9 cellular contexts compared by ENCODE assay signal in the genomic region with DNA sequence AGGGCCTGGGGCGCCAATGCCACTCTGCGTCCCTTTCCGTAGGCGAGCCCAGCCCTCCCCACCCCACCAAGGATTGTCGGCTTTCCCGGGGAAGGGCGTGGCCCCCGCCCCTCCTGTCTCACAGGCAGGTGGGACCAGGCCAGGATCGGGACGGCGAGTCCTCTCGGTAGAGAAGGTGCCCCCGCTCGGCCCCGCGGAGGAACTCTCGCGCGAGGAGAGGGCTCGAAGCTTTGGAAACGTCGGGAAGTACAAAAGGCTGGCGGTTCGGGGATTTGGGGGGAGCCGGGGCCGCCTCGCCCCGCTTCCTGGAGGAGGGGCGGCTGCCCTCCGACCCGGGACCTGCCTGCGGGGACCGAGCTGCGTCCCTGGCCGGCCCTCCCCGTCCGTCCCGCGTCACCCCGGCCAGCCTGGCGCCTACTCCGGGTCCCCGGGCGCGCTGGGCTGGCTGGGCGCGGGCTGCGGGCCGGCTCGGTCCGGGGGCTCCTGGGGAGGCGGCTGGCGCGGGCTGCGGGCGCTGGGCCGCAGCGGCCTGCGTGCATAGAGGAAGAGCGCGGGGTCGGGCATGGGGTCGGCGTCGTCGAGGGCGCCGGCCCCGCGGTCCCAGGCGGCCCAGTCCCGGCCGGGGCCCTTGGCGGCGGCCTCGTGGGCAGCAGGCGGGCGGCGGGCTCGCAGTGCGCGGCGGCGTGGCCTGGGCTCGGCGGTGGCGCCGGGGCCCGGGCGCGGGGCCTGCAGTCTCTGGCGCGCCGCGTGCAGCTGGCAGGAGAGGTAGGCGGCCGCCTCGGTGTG. TPM values are rescaled to one million over a fixed set of nuclear protein-coding genes. Genes with fewer than 3 reads are reported as not detected.
DNase-seq lines count a peak whose midpoint lies in the region; ATAC-seq, FAIRE-seq and TF ChIP-seq lines count a peak whose summit lies in the region.
"Had no signal": no experiment of that assay in that cellular context is flagged by ENCODE, and none has a peak within 500 bp of the region (broad histone marks: within the 10 kb centered on the region; RNA-seq: fewer than 3 reads in every experiment).

No MANE protein-coding gene starts in this region.

- no peak overlapping the region for H2AFZ ChIP-seq in HCT116 (ENCODE audit: low read depth, low read length, poor library complexity, severe bottlenecking)
- H2AFZ ChIP-seq in mammary epithelial cell (ENCODE audit: low read depth, low read length) = peak overlapping the region; percentile 39

- intact Hi-C loops in HCT116 (cut with micrococcal nuclease) = no loop called here
- intact Hi-C loops in mammary epithelial cell (cut with micrococcal nuclease) = no loop called here
- intact Hi-C loops in kidney (cut with DNase I) = no loop called here
- intact Hi-C loops in spleen (cut with DNase I; ENCODE audit: low total_unique reads) = no loop called here

- TF ChIP-seq RAD21 in HCT116 (IDR thresholded peaks at IDR 0.05; ENCODE audit: low read depth) = no peak

- FAIRE-seq in kidney (lab: Jason Lieb, UNC) = no peak

- H3K79me2 ChIP-seq in HCT116 (ENCODE audit: insufficient read depth, low read length) (no peaks in the 10 kb centered on the region), mammary epithelial cell (ENCODE audit: insufficient read depth, low read length) (no peaks in the 10 kb centered on the region)

- no peaks in the 10 kb centered on the region for H4K20me1 ChIP-seq in HCT116 (ENCODE audit: insufficient read depth)
- no peaks in the 10 kb centered on the region for H4K20me1 ChIP-seq in mammary epithelial cell (ENCODE audit: insufficient read depth, low read length)

- TF ChIP-seq POLR2A in HCT116 (IDR thresholded peaks at IDR 0.05; ENCODE audit: borderline replicate concordance, extremely low read depth, insufficient read depth, insufficient read length) (peak; percentile 27), spleen (IDR thresholded peaks at IDR 0.05) (no peak)

- H3K9me2 ChIP-seq in HCT116 (ENCODE audit: insufficient read depth) = no peaks in the 10 kb centered on the region

- H3K27me3 ChIP-seq in HCT116 (ENCODE audit: insufficient read depth, low read length) = no peaks in the 10 kb centered on the region
- H3K27me3 ChIP-seq in mammary epithelial cell (ENCODE audit: insufficient read depth, low read length) = peaks cover 8% of the 10 kb centered on the region
- H3K27me3 ChIP-seq in spleen (replicated peaks in 1 of 7) = peaks cover 0 to 64% (median 28%) of the 10 kb centered on the region in 7 donors

- peak overlapping the region; percentile 65 for H3K4me2 ChIP-seq in HCT116 (ENCODE audit: low read length)
- peak overlapping the region; percentile 75 for H3K4me2 ChIP-seq in mammary epithelial cell (ENCODE audit: insufficient read depth, low read depth, low read length)

- DNase-seq in HCT116 (ENCODE audit: low read depth, low spot score) = no peak
- DNase-seq in mammary epithelial cell = no peak
- peak; percentile 88 for DNase-seq in kidney
- no peak for DNase-seq in spleen
- no peak for DNase-seq in activated gamma-delta T cell treated with Interleukin-2 at 50 U/mL for 16 hours
- no peak for DNase-seq in AG08396 (ENCODE audit: low spot score)
- DNase-seq in Kasumi-1 (lab: John Stamatoyannopoulos, UW) = no peak
- DNase-seq: NCI-H2171 treated with DMSO at 0.1 percent for 48 hours had no signal

- peak; percentile 59 for ATAC-seq in HCT116
- no peak for ATAC-seq in HG03469 (IDR thresholded peaks at IDR 0.05; ENCODE audit: unreplicated experiment)

- H3K36me3 ChIP-seq in HCT116 (ENCODE audit: control insufficient read depth in 1 of 2, insufficient read depth in 2 of 2, low read length in 2 of 2) (no peaks in the 10 kb centered on the region), mammary epithelial cell (ENCODE audit: insufficient read depth, low read length) (no peaks in the 10 kb centered on the region), kidney (ENCODE audit: control insufficient read depth in 1 of 2, insufficient read depth in 2 of 2, low read length in 2 of 2) (no peaks in the 10 kb centered on the region), spleen (no peaks in the 10 kb centered on the region)

- RAD21 ChIA-PET in HCT116 (lab: Charles Lee; ENCODE audit: low non-redundant PET in 1 of 2, low total read pairs in 2 of 2, uncharacterized antibody in 2 of 2, unreplicated experiment in 2 of 2) = interaction anchor here in 1 of 2 experiments (0.6 kb wide), 1 partner anchor 308 kb away, joined by 6 read pairs; no protein-coding TSS in a partner anchor

- 13% methylated on average over 8 of the region's 98 CpGs for WGBS in mammary epithelial cell (ENCODE audit: low coverage, missing lambda C conversion rate)
- WGBS in spleen, 5 donors = 2 to 4% (median 4%) methylated on average over 72 to 98 of the region's 98 CpGs; no CpG with 5 or more reads in 2 of the 5 donors

- dilution Hi-C loops in mammary epithelial cell (cut with HindIII; ENCODE audit: low sequenced_read_pairs) = no loop called here

- TF ChIP-seq CTCF in HCT116 (IDR thresholded peaks at IDR 0.05 in 2 of 3, conservative IDR thresholded peaks at IDR 0.05 in 1 of 3; ENCODE audit: borderline replicate concordance in 1 of 3, insufficient read depth in 1 of 3, low read depth in 2 of 3, low read length in 2 of 3) (no peak), mammary epithelial cell (conservative IDR thresholded peaks at IDR 0.05 in 1 of 2, IDR thresholded peaks at IDR 0.05 in 1 of 2; ENCODE audit: extremely low read depth in 1 of 2, insufficient read depth in 1 of 2, low read depth in 1 of 2, low read length in 2 of 2) (no peak), kidney (IDR thresholded peaks at IDR 0.05; ENCODE audit: borderline replicate concordance, extremely low read depth, insufficient read depth) (no peak), spleen (IDR thresholded peaks at IDR 0.05 in 8 of 11, conservative IDR thresholded peaks at IDR 0.05 in 3 of 11) (no peak)

- BruUV-seq in HCT116 (replicated peaks; lab: Mats Ljungman, UMichigan) (no TSS peak), mammary epithelial cell (replicated peaks; lab: Mats Ljungman, UMichigan) (no TSS peak)

- H3K4me3 ChIP-seq in HCT116 (replicated peaks in 1 of 2; ENCODE audit: low read depth in 1 of 2, low read length in 2 of 2) = peak overlapping the region; percentile 37 to 47
- no peak overlapping the region for H3K4me3 ChIP-seq in mammary epithelial cell (replicated peaks in 1 of 3; ENCODE audit: insufficient read depth in 1 of 3, low read depth in 2 of 3, low read length in 3 of 3)
- no peak overlapping the region for H3K4me3 ChIP-seq in kidney (ENCODE audit: low read length in 2 of 2)
- peak overlapping the region; percentile 12 to 68 (median 30) for H3K4me3 ChIP-seq in spleen

- peak overlapping the region; percentile 85 for H3K27ac ChIP-seq in HCT116 (ENCODE audit: low read depth, low read length)
- H3K27ac ChIP-seq in mammary epithelial cell (ENCODE audit: insufficient read depth, low read depth, low read length) = no peak overlapping the region
- no peak overlapping the region for H3K27ac ChIP-seq in kidney (ENCODE audit: low read depth in 2 of 2, low read length in 2 of 2)
- H3K27ac ChIP-seq in spleen = peak overlapping the region in 2 of 8 donors; percentile 24 to 37

- H3K9me3 ChIP-seq in HCT116 (ENCODE audit: control insufficient read depth in 1 of 2, insufficient read depth in 1 of 2, low read depth in 1 of 2, low read length in 2 of 2) = no peaks in the 10 kb centered on the region
- no peaks in the 10 kb centered on the region for H3K9me3 ChIP-seq in mammary epithelial cell (replicated peaks; ENCODE audit: insufficient read depth, low read length)
- H3K9me3 ChIP-seq in kidney (ENCODE audit: control insufficient read depth in 1 of 2, low read length in 2 of 2) = no peaks in the 10 kb centered on the region
- H3K9me3 ChIP-seq in spleen = no peaks in the 10 kb centered on the region

- H3K9ac ChIP-seq in HCT116 (ENCODE audit: low read length) (peak overlapping the region; percentile 50), mammary epithelial cell (ENCODE audit: insufficient read depth, low read length) (no peak overlapping the region), kidney (ENCODE audit: low read length in 2 of 2) (no peak overlapping the region)

- H3K4me1 ChIP-seq in HCT116 (ENCODE audit: control insufficient read depth in 1 of 2, insufficient read depth in 2 of 2, low read length in 2 of 2) = peaks cover 4 to 31% of the 10 kb centered on the region in 2 experiments; a peak in 3 of 4 replicates
- H3K4me1 ChIP-seq in mammary epithelial cell (ENCODE audit: insufficient read depth, low read length) = no peaks in the 10 kb centered on the region
- no peaks in the 10 kb centered on the region for H3K4me1 ChIP-seq in kidney (ENCODE audit: control insufficient read depth in 1 of 2, insufficient read depth in 1 of 2, low read depth in 1 of 2, low read length in 2 of 2)
- H3K4me1 ChIP-seq in spleen = peaks cover 0 to 20% (median 13%) of the 10 kb centered on the region in 6 donors

- CTCF ChIA-PET in HCT116 (lab: Charles Lee) = interaction anchor here (0.5 to 1.5 kb wide), 3 partner anchors 14 to 340 kb away, joined by 3 to 4 read pairs (median 3); no protein-coding TSS in a partner anchor
- CTCF ChIA-PET in mammary epithelial cell (lab: Charles Lee; ENCODE audit: low non-redundant PET) = no interaction called here

- POLR2A ChIA-PET in HCT116 (lab: Charles Lee) = interaction anchor here (0.7 to 1.4 kb wide), 5 partner anchors 11 to 317 kb away, joined by 3 read pairs; no protein-coding TSS in a partner anchor

- in situ Hi-C loops in mammary epithelial cell (cut with MboI; ENCODE audit: low sequenced_read_pairs in 2 of 2) = no loop called here

TF ChIP-seq in HCT116, 20 proteins besides CTCF, POLR2A, EP300 and RAD21 (continues in another document):
- TF ChIP-seq TCF7L2 (IDR thresholded peaks at IDR 0.05; ENCODE audit: borderline replicate concordance, extremely low read depth, insufficient read depth, insufficient read length) (peak; percentile 84), EZH2phosphoT487 (IDR thresholded peaks at IDR 0.05; ENCODE audit: borderline replicate concordance) (no peak), ZNF274 (IDR thresholded peaks at IDR 0.05; ENCODE audit: low read depth, low read length) (no peak), SIN3A (IDR thresholded peaks at IDR 0.05; ENCODE audit: low read depth) (no peak), POLR2AphosphoS5 (IDR thresholded peaks at IDR 0.05; ENCODE audit: low read depth, low read length) (0 out of 2 replicates have a peak, but pooled peaks have one; percentile 38)

RNA-seq across cellular contexts. Expression of gene CLUH, which starts 12.6 kb away (rescaled TPM):
- 175 TPM for total RNA-seq in HCT116 (2021; ENCODE audit: unreplicated experiment)
- 66.9 and 80.7 TPM in 2 replicates for polyA plus RNA-seq in HCT116 (2012)
- 10 to 100 TPM; 64.2 to 97.0 TPM for total RNA-seq in mammary epithelial cell
- polyA plus RNA-seq in mammary epithelial cell = 55.9 TPM
- polyA minus RNA-seq in mammary epithelial cell = 36.9 TPM
- 93.1 TPM for total RNA-seq in kidney
- polyA plus RNA-seq in kidney (ENCODE audit: insufficient read depth, low read depth, low replicate concordance) = 49.5 TPM
- total RNA-seq in spleen = 10 to 100 TPM; 37.9 to 82.6 (median 51.1) TPM
- polyA plus RNA-seq in spleen = 10 to 100 TPM; 14.3 to 48.7 (median 26.5) TPM

RNA-seq across cellular contexts. Expression of gene CCDC92B, which starts 25.3 kb away (rescaled TPM):
- total RNA-seq in HCT116 (2021; ENCODE audit: unreplicated experiment) (0.17 TPM), mammary epithelial cell (under 1 TPM in 1 of 2 donors, not detected in 1; 0.09 TPM), kidney (1.0 TPM), spleen (under 1 TPM in 4 of 7 donors, not detected in 3; 0.14 to 0.26 (median 0.22) TPM)
- polyA plus RNA-seq in HCT116 (2012) = 0.02 and 0.10 TPM in 2 replicates
- polyA plus RNA-seq in mammary epithelial cell (0.02 TPM), kidney (ENCODE audit: insufficient read depth, low read depth, low replicate concordance) (0.11 TPM), spleen (under 1 TPM; 0.03 to 0.20 (median 0.06) TPM)
- polyA minus RNA-seq in mammary epithelial cell = not detected

Comparison
In these comparisons a context has a peak if more than half of its experiments do, and no peak if none do; other contexts are left out.
1. H3K4me3 ChIP-seq: peak in HCT116 (2 of 2) and spleen (8 of 8); none in mammary epithelial cell (0 of 3) and kidney (0 of 2).